In genomic region chr15:72474912-72475601, GRCh38 we compare ENCODE assay signal across 8 cellular contexts. TPM values are rescaled to one million over a fixed set of nuclear protein-coding genes. Genes with fewer than 3 reads are reported as not detected.
DNase-seq lines count a peak whose midpoint lies in the region; ATAC-seq and TF ChIP-seq lines count a peak whose summit lies in the region.

No MANE protein-coding gene starts in this region.

- CTCF ChIA-PET in HCT116 (lab: Charles Lee), result interaction anchor here (1.0 kb wide), 1 partner anchor 275 kb away, joined by 3 read pairs; no protein-coding TSS in a partner anchor

- H2AFZ ChIP-seq in HCT116 (ENCODE audit: low read depth, low read length, poor library complexity, severe bottlenecking), result no peak overlapping the region

- TF ChIP-seq RAD21 in HCT116 (IDR thresholded peaks at IDR 0.05; ENCODE audit: low read depth), result no peak

- ATAC-seq in HCT116, result peak; percentile 54

- no peak for TF ChIP-seq POLR2A in HCT116 (IDR thresholded peaks at IDR 0.05; ENCODE audit: borderline replicate concordance, extremely low read depth, insufficient read depth, insufficient read length)
- peak; percentile 64 for TF ChIP-seq POLR2A in prostate gland (IDR thresholded peaks at IDR 0.05)

- peaks cover 57% of the 10 kb centered on the region for H3K79me2 ChIP-seq in HCT116 (ENCODE audit: insufficient read depth, low read length)

- RAD21 ChIA-PET in HCT116 (lab: Charles Lee; ENCODE audit: low non-redundant PET in 1 of 2, low total read pairs in 2 of 2, uncharacterized antibody in 2 of 2, unreplicated experiment in 2 of 2), result no interaction called here

- H3K9me3 ChIP-seq in HCT116 (ENCODE audit: control insufficient read depth in 1 of 2, insufficient read depth in 1 of 2, low read depth in 1 of 2, low read length in 2 of 2), result no peaks in the 10 kb centered on the region
- no peaks in the 10 kb centered on the region for H3K9me3 ChIP-seq in left ventricle myocardium inferior (replicated peaks)
- no peaks in the 10 kb centered on the region for H3K9me3 ChIP-seq in prostate gland

- H4K20me1 ChIP-seq in HCT116 (ENCODE audit: insufficient read depth), result peaks cover 12% of the 10 kb centered on the region; the same call in 1 of the 2 replicates

- peak overlapping the region; percentile 88 for H3K9ac ChIP-seq in HCT116 (ENCODE audit: low read length)

- POLR2A ChIA-PET in HCT116 (lab: Charles Lee), result no interaction called here

- H3K27ac ChIP-seq in HCT116 (ENCODE audit: low read depth, low read length), result peak overlapping the region; percentile 92
- peak overlapping the region; percentile 99 for H3K27ac ChIP-seq in adipose tissue (ENCODE audit: low read depth, low read length)
- H3K27ac ChIP-seq in left ventricle myocardium inferior (replicated peaks), result peak overlapping the region; percentile 97
- peak overlapping the region; percentile 94 to 100 for H3K27ac ChIP-seq in prostate gland
- H3K27ac ChIP-seq in urinary bladder (ENCODE audit: low read depth), result peak overlapping the region; percentile 100

- TF ChIP-seq CTCF in HCT116 (IDR thresholded peaks at IDR 0.05 in 2 of 3, conservative IDR thresholded peaks at IDR 0.05 in 1 of 3; ENCODE audit: borderline replicate concordance in 1 of 3, insufficient read depth in 1 of 3, low read depth in 2 of 3, low read length in 2 of 3), result no peak
- no peak for TF ChIP-seq CTCF in left ventricle myocardium inferior (IDR thresholded peaks at IDR 0.05; ENCODE audit: borderline replicate concordance)
- TF ChIP-seq CTCF in prostate gland (IDR thresholded peaks at IDR 0.05), result peak in 1 of 4 experiments; percentile 8

- H3K4me1 ChIP-seq in HCT116 (ENCODE audit: control insufficient read depth in 1 of 2, insufficient read depth in 2 of 2, low read length in 2 of 2) (peaks cover 8 to 18% of the 10 kb centered on the region in 2 experiments; a peak in 3 of 4 replicates), left ventricle myocardium inferior (peaks cover 72% of the 10 kb centered on the region), prostate gland (replicated peaks) (peaks cover 9% of the 10 kb centered on the region), urinary bladder (ENCODE audit: insufficient read depth) (no peaks in the 10 kb centered on the region)

- no peaks in the 10 kb centered on the region for H3K9me2 ChIP-seq in HCT116 (ENCODE audit: insufficient read depth)

- H3K27me3 ChIP-seq in HCT116 (ENCODE audit: insufficient read depth, low read length), result no peaks in the 10 kb centered on the region
- no peaks in the 10 kb centered on the region for H3K27me3 ChIP-seq in left ventricle myocardium inferior (ENCODE audit: low read depth)
- H3K27me3 ChIP-seq in prostate gland (replicated peaks; ENCODE audit: insufficient read depth), result no peaks in the 10 kb centered on the region

- WGBS in adipose tissue, 3 donors, result 0 to 1% (median 1%) methylated on average over 34 to 42 of the region's 42 CpGs
- 2% methylated on average over 42 of the region's 42 CpGs for WGBS in prostate gland
- WGBS in urinary bladder, result under 1% methylated on average over 42 of the region's 42 CpGs

- H3K4me3 ChIP-seq in HCT116 (replicated peaks in 1 of 2; ENCODE audit: low read depth in 1 of 2, low read length in 2 of 2), result peak overlapping the region; percentile 83 to 89
- H3K4me3 ChIP-seq in left ventricle myocardium inferior, result peak overlapping the region; percentile 86
- H3K4me3 ChIP-seq in prostate gland, result peak overlapping the region; percentile 88 to 91
- H3K4me3 ChIP-seq in urinary bladder (ENCODE audit: low read depth, low read length), result peak overlapping the region; percentile 66

- BruUV-seq in HCT116 (replicated peaks; lab: Mats Ljungman, UMichigan), result no TSS peak

- H3K36me3 ChIP-seq in HCT116 (ENCODE audit: control insufficient read depth in 1 of 2, insufficient read depth in 2 of 2, low read length in 2 of 2) (peaks cover 16 to 20% of the 10 kb centered on the region in 2 experiments; a peak in 3 of 4 replicates), left ventricle myocardium inferior (peaks cover 16% of the 10 kb centered on the region), prostate gland (no peaks in the 10 kb centered on the region), urinary bladder (ENCODE audit: insufficient read depth) (peaks cover 1% of the 10 kb centered on the region)

- H3K4me2 ChIP-seq in HCT116 (ENCODE audit: low read length), result peak overlapping the region; percentile 93

- intact Hi-C loops in HCT116 (cut with micrococcal nuclease) (loop anchor here (10.0 kb wide), 1 partner anchor 240 kb away; the partner anchor contains the start of gene PKM), left ventricle myocardium inferior (cut with micrococcal nuclease) (no loop called here), prostate gland (cut with DNase I) (loop anchor here (5.0 kb wide), 1 partner anchor 98 kb away; the partner anchor contains the start of gene HEXA)

- DNase-seq in GM03348 (ENCODE audit: low spot score) (peak; percentile 83), HCT116 (ENCODE audit: low read depth, low spot score) (peak; percentile 40), MV-4-11 (lab: John Stamatoyannopoulos, UW) (peak; percentile 70), T follicular helper cell (ENCODE audit: low read depth) (peak; percentile 79), left ventricle myocardium inferior (peak; percentile 78), prostate gland (ENCODE audit: low spot score) (peak; percentile 69)

TF ChIP-seq in HCT116, 20 proteins besides CTCF, POLR2A, EP300 and RAD21:
- TF ChIP-seq POLR2AphosphoS5 (IDR thresholded peaks at IDR 0.05; ENCODE audit: low read depth, low read length) (peak; percentile 30; the same call in 1 of the 2 replicates), YY1 (IDR thresholded peaks at IDR 0.05; ENCODE audit: extremely low read depth, insufficient replicate concordance, low read depth, low read length) (no peak), ZFX (IDR thresholded peaks at IDR 0.05) (peak; percentile 80), ELF1 (IDR thresholded peaks at IDR 0.05; ENCODE audit: borderline replicate concordance, low read depth) (no peak)

RNA-seq across cellular contexts. Expression of gene ARIH1, which starts 0.9 kb away (rescaled TPM):
- total RNA-seq in HCT116 (2021; ENCODE audit: unreplicated experiment) (209 TPM), left ventricle myocardium inferior (179 TPM), prostate gland (10 to 100 TPM; 35.7 to 38.7 TPM), urinary bladder (79.2 TPM)
- polyA plus RNA-seq in HCT116 (2012), result 61.8 and 82.3 TPM in 2 replicates
- polyA plus RNA-seq in adipose tissue (10 to 100 TPM; 13.0 to 31.7 (median 25.0) TPM), urinary bladder (41.1 TPM)

Comparison
In these comparisons a context has a peak if more than half of its experiments do, and no peak if none do; other contexts are left out.
1. Peak in every context shown above with its lines: DNase-seq, ATAC-seq, H3K4me3 ChIP-seq and H3K27ac ChIP-seq.